1 cellular context compared by ENCODE assay signal in genomic region chrX:115234220-115234557, GRCh38.
TF ChIP-seq lines count a peak whose summit lies in the region.

No MANE protein-coding gene starts in this region.

TF ChIP-seq in GM23338, 12 proteins besides CTCF, POLR2A, EP300 and RAD21 (continued from another document):
- no peak for TF ChIP-seq ZNF462 (CRISPR knock-in tag; IDR thresholded peaks at IDR 0.05)
- no peak for TF ChIP-seq CREB1 (CRISPR knock-in tag; IDR thresholded peaks at IDR 0.05; ENCODE audit: low read depth)
- TF ChIP-seq EZH2phosphoT487 (IDR thresholded peaks at IDR 0.05; ENCODE audit: unreplicated experiment) = no peak
- no peak for TF ChIP-seq EZH2 (IDR thresholded peaks at IDR 0.05; ENCODE audit: low read depth, unreplicated experiment)
- no peak for TF ChIP-seq POLR2AphosphoS5 (IDR thresholded peaks at IDR 0.05; ENCODE audit: low read depth)
- no peak for TF ChIP-seq STAT1 (IDR thresholded peaks at IDR 0.05; ENCODE audit: unreplicated experiment)
- TF ChIP-seq REST (IDR thresholded peaks at IDR 0.05; ENCODE audit: unreplicated experiment) = no peak
- no peak for TF ChIP-seq ZNF331 (CRISPR knock-in tag; IDR thresholded peaks at IDR 0.05; ENCODE audit: low read depth)
- TF ChIP-seq ETS1 (IDR thresholded peaks at IDR 0.05) = no peak
- TF ChIP-seq NANOG (IDR thresholded peaks at IDR 0.05; ENCODE audit: borderline replicate concordance) = no peak
TF ChIP-seq in GM23338: peak in this region for 0.
